ENCODE assay signal across 18 cellular contexts in the genomic region with DNA sequence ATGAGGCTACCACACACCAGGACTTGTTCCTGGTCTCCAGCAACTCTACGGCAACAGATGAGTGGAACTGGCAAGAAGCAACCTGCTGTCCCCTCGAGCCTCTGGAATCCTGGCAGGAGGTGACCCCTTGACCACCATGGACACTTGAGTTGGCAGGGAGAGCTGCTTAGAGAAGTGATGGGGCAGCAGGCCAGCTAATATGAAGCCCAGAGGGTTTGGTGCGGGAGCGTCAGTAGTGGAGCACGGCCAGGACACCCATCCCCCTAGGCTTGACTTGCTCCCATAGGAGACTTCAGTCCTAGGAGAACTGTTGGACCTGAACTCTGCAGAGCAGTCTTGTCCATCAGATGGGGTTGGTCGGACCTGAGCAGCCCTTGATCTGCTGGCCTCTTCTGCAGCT. TPM values are rescaled to one million over a fixed set of nuclear protein-coding genes. Genes with fewer than 3 reads are reported as not detected.
A peak's percentile ranks its signal among the peaks of the same experiment; 100 is the strongest.
DNase-seq lines count a peak whose midpoint lies in the region; ATAC-seq, FAIRE-seq and TF ChIP-seq lines count a peak whose summit lies in the region.
"Had no signal": no experiment of that assay in that cellular context is flagged by ENCODE, and none has a peak within 500 bp of the region (broad histone marks: within the 10 kb centered on the region; RNA-seq: fewer than 3 reads in every experiment).

No MANE protein-coding gene starts in this region.

- no peak for TF ChIP-seq POLR2A in HepG2 (IDR thresholded peaks at IDR 0.05; ENCODE audit: insufficient read depth in 1 of 2, low read depth in 2 of 2, low read length in 2 of 2)
- no peak for TF ChIP-seq POLR2A in right lobe of liver (IDR thresholded peaks at IDR 0.05)
- TF ChIP-seq POLR2A in testis (IDR thresholded peaks at IDR 0.05), result no peak

- no peaks in the 10 kb centered on the region; a peak in 1 of 5 replicates for H3K27me3 ChIP-seq in HepG2 (ENCODE audit: control insufficient read depth in 1 of 2, insufficient read depth in 2 of 2, low read length in 2 of 2)
- H3K27me3 ChIP-seq in right lobe of liver, result no peaks in the 10 kb centered on the region
- no peaks in the 10 kb centered on the region for H3K27me3 ChIP-seq in neural progenitor cell
- no peaks in the 10 kb centered on the region for H3K27me3 ChIP-seq in testis

- no peaks in the 10 kb centered on the region for H3K36me3 Mint-ChIP-seq in neural progenitor cell

- intact Hi-C loops in HepG2 (cut with micrococcal nuclease; ENCODE audit: unreplicated experiment), result no loop called here
- intact Hi-C loops in right lobe of liver (cut with DNase I), result no loop called here
- intact Hi-C loops in testis (cut with DNase I; ENCODE audit: low total_unique reads), result no loop called here

- H3K9me3 Mint-ChIP-seq in neural progenitor cell, result peaks cover 3% of the 10 kb centered on the region
- H3K9me3 Mint-ChIP-seq: CD4-positive, alpha-beta T cell had no signal

- peaks cover 3% of the 10 kb centered on the region for H3K4me1 Mint-ChIP-seq in neural progenitor cell

- POLR2A ChIA-PET in HepG2 (lab: Yijun Ruan, JAX), result no interaction called here

- H3K9me3 ChIP-seq in HepG2 (ENCODE audit: low read length), result no peaks in the 10 kb centered on the region
- H3K9me3 ChIP-seq in right lobe of liver, result no peaks in the 10 kb centered on the region
- H3K9me3 ChIP-seq in neural progenitor cell (ENCODE audit: low read depth), result no peaks in the 10 kb centered on the region
- H3K9me3 ChIP-seq in testis, result no peaks in the 10 kb centered on the region
- H3K9me3 ChIP-seq: A549, Caco-2 had no signal

- H3K79me2 ChIP-seq in HepG2 (ENCODE audit: insufficient read depth, low read length), result no peaks in the 10 kb centered on the region
- H3K79me2 ChIP-seq in neural progenitor cell (ENCODE audit: low read depth), result no peaks in the 10 kb centered on the region

- in situ Hi-C loops in HepG2 (cut with HindIII; ENCODE audit: extremely low pct_ligation_motif_present, low pct_unique_long_range_greater_than_20kb), result no loop called here

- H2AFZ ChIP-seq in HepG2 (ENCODE audit: low read length) (no peak overlapping the region), neural progenitor cell (replicated peaks) (peak overlapping the region; percentile 50)

- H3K4me1 ChIP-seq in HepG2 (ENCODE audit: insufficient read depth, low read length), result no peaks in the 10 kb centered on the region
- H3K4me1 ChIP-seq in right lobe of liver, result no peaks in the 10 kb centered on the region
- no peaks in the 10 kb centered on the region for H3K4me1 ChIP-seq in neural progenitor cell
- H3K4me1 ChIP-seq in testis, result peaks cover 15% of the 10 kb centered on the region
- H3K4me1 ChIP-seq: A549, Caco-2 had no signal

- TF ChIP-seq CTCF in HepG2 (CRISPR knock-in tag; IDR thresholded peaks at IDR 0.05) (no peak), right lobe of liver (IDR thresholded peaks at IDR 0.05) (no peak), neural progenitor cell (IDR thresholded peaks at IDR 0.05) (no peak), testis (IDR thresholded peaks at IDR 0.05) (no peak)

- H3K27ac Mint-ChIP-seq in neural progenitor cell, result peak overlapping the region; percentile 3
- H3K27ac Mint-ChIP-seq: CD4-positive, alpha-beta T cell; H9 had no signal

- H3K4me3 ChIP-seq in HepG2 (replicated peaks in 1 of 3; ENCODE audit: insufficient read depth in 1 of 3, low read depth in 2 of 3, low read length in 3 of 3), result no peak overlapping the region
- no peak overlapping the region for H3K4me3 ChIP-seq in right lobe of liver
- no peak overlapping the region for H3K4me3 ChIP-seq in neural progenitor cell
- no peak overlapping the region for H3K4me3 ChIP-seq in testis
- H3K4me3 ChIP-seq: A549 had no signal

- H3K4me2 ChIP-seq in HepG2 (ENCODE audit: low read depth, low read length) (no peak overlapping the region), neural progenitor cell (no peak overlapping the region)
- H3K4me2 ChIP-seq: A549 had no signal

- H3K27me3 Mint-ChIP-seq in neural progenitor cell (ENCODE audit: insufficient read depth, low read depth), result no peaks in the 10 kb centered on the region

- no TSS peak for BruUV-seq in HepG2 (replicated peaks; lab: Mats Ljungman, UMichigan)

- H4K20me1 ChIP-seq in HepG2 (ENCODE audit: insufficient read depth, low read length), result no peaks in the 10 kb centered on the region
- no peaks in the 10 kb centered on the region for H4K20me1 ChIP-seq in neural progenitor cell (ENCODE audit: low read depth)

- FAIRE-seq in HepG2 (lab: Jason Lieb, UNC), result no peak
- FAIRE-seq: A549, D721Med had no signal

- H3K27ac ChIP-seq in HepG2 (ENCODE audit: extremely low read length, insufficient read depth, low read length) (no peak overlapping the region), right lobe of liver (no peak overlapping the region), neural progenitor cell (no peak overlapping the region), testis (peak overlapping the region; percentile 32 to 68)
- H3K27ac ChIP-seq: 22Rv1, A549, C4-2B had no signal

- no peak overlapping the region for H3K9ac ChIP-seq in HepG2 (ENCODE audit: insufficient read depth, low read depth, low read length)
- no peak overlapping the region for H3K9ac ChIP-seq in neural progenitor cell

- H3K4me3 Mint-ChIP-seq in neural progenitor cell, result no peak overlapping the region
- H3K4me3 Mint-ChIP-seq: CD4-positive, alpha-beta T cell; H9 had no signal

- CTCF ChIA-PET in HepG2 (lab: Yijun Ruan, JAX; ENCODE audit: low intra/inter-chr PET ratio, low total read pairs), result no interaction called here

- DNase-seq in HepG2 (ENCODE audit: low spot score) (no peak), right lobe of liver (no peak), neural progenitor cell (ENCODE audit: low spot score) (no peak), testis (no peak), SIG-M5 treated with dmso at 0.1 percent for 504 hours (lab: John Stamatoyannopoulos, UW; ENCODE audit: unreplicated experiment) (no peak), DMS79 (lab: John Stamatoyannopoulos, UW) (no peak), NCI-H1694 treated with DMSO at 0.1 percent for 48 hours (lab: John Stamatoyannopoulos, UW) (no peak), NCI-H524 treated with DMSO at 0.1 percent for 48 hours (lab: John Stamatoyannopoulos, UW) (no peak)
- DNase-seq: AML-193; Caco-2; CD4-positive, alpha-beta T cell; GF-D8; GOT3; H9 had no signal

- H3F3A ChIP-seq in neural progenitor cell (ENCODE audit: low read depth), result no peaks in the 10 kb centered on the region

- H3K36me3 ChIP-seq in HepG2 (replicated peaks in 1 of 2; ENCODE audit: control insufficient read depth in 1 of 2, insufficient read depth in 2 of 2, low read length in 2 of 2), result no peaks in the 10 kb centered on the region
- no peaks in the 10 kb centered on the region for H3K36me3 ChIP-seq in right lobe of liver
- no peaks in the 10 kb centered on the region for H3K36me3 ChIP-seq in neural progenitor cell
- no peaks in the 10 kb centered on the region for H3K36me3 ChIP-seq in testis (ENCODE audit: low read depth, missing control alignments)

- 14% methylated on average over 3 of the region's 6 CpGs for WGBS in HepG2 (ENCODE audit: low lambda C conversion rate)
- 46% methylated on average over 2 of the region's 6 CpGs for WGBS in right lobe of liver (ENCODE audit: insufficient coverage, low coverage, low lambda C conversion rate, missing lambda C conversion rate)
- WGBS in testis, 2 donors, result 56 to 67% methylated on average over 5 to 6 of the region's 6 CpGs

- ATAC-seq in HepG2 (peak; percentile 45; the same call in 2 of the 3 replicates), right lobe of liver (no peak)
- ATAC-seq: A549 had no signal

- no peak for TF ChIP-seq RAD21 in HepG2 (CRISPR knock-in tag; IDR thresholded peaks at IDR 0.05)

- TF ChIP-seq EP300 in HepG2 (IDR thresholded peaks at IDR 0.05; ENCODE audit: low read depth in 2 of 2, low read length in 2 of 2), result no peak
- no peak for TF ChIP-seq EP300 in HepG2 (CRISPR knock-in tag; IDR thresholded peaks at IDR 0.05; ENCODE audit: borderline replicate concordance)

TF ChIP-seq in HepG2, 621 proteins besides CTCF, POLR2A, EP300 and RAD21 (continues in another document):
- no peak for TF ChIP-seq ZNF496 (CRISPR knock-in tag; IDR thresholded peaks at IDR 0.05; ENCODE audit: insufficient replicate concordance)
- TF ChIP-seq JDP2 (CRISPR knock-in tag; IDR thresholded peaks at IDR 0.05; ENCODE audit: borderline replicate concordance), result no peak
- TF ChIP-seq ZFYVE20 (CRISPR knock-in tag; IDR thresholded peaks at IDR 0.05; ENCODE audit: borderline replicate concordance, low read depth), result no peak
- TF ChIP-seq ESRRA (CRISPR knock-in tag; IDR thresholded peaks at IDR 0.05; ENCODE audit: low read depth), result no peak

RNA-seq across cellular contexts. Expression of gene CTH, which starts 56.5 kb away (rescaled TPM):
- total RNA-seq in HepG2 (2016; rRNA removed; fragmentation: Illumina TruSeq; extraction: Trizol) (8.7 and 12.4 TPM in 2 replicates), right lobe of liver (10 to 100 TPM; 32.3 to 85.7 (median 49.0) TPM), neural progenitor cell (ENCODE audit: low replicate concordance) (16.0 and 18.6 TPM in 2 replicates), testis (10 to 100 TPM in 1 of 2 donors, 1 to 10 TPM in 1; 10.0 to 14.0 TPM)
- 1.1 and 1.7 TPM in 2 replicates for total RNA-seq in HepG2 (2016; cell fraction: cytosol; rRNA removed; fragmentation: Illumina TruSeq; extraction: Trizol; ENCODE audit: low read depth)
- total RNA-seq in HepG2 (2016; cell fraction: insoluble cytoplasmic fraction; rRNA removed; fragmentation: Illumina TruSeq; extraction: Trizol), result 9.9 and 12.2 TPM in 2 replicates
- 2.9 and 3.5 TPM in 2 replicates for total RNA-seq in HepG2 (2016; cell fraction: membrane; rRNA removed; fragmentation: Illumina TruSeq; extraction: Trizol)
- 8.8 and 11.7 TPM in 2 replicates for total RNA-seq in HepG2 (2016; cell fraction: nucleus; rRNA removed; fragmentation: Illumina TruSeq; extraction: Trizol)
- polyA plus RNA-seq in HepG2 (2011; rRNA removed) (15.7 and 19.7 TPM in 2 replicates), testis (ENCODE audit: insufficient read depth, low read depth, low replicate concordance) (8.9 TPM)
- 18.3 and 19.4 TPM in 2 replicates for polyA plus RNA-seq in HepG2 (2011; cell fraction: cytosol; rRNA removed)
- polyA plus RNA-seq in HepG2 (2011; cell fraction: nucleus; rRNA removed), result 10.9 and 15.1 TPM in 2 replicates
- 18.2 and 26.6 TPM in 2 replicates for polyA plus RNA-seq in HepG2 (2012)
- polyA plus RNA-seq in HepG2 (2016; cell fraction: cytosol; fragmentation: Illumina TruSeq; extraction: Trizol; ENCODE audit: low read depth), result 0.96 and 1.1 TPM in 2 replicates
- 14.7 and 15.0 TPM in 2 replicates for polyA plus RNA-seq in HepG2 (2016; cell fraction: insoluble cytoplasmic fraction; fragmentation: Illumina TruSeq; extraction: Trizol; ENCODE audit: low read depth)
- 1.5 and 2.0 TPM in 2 replicates for polyA plus RNA-seq in HepG2 (2016; cell fraction: membrane; fragmentation: Illumina TruSeq; extraction: Trizol; ENCODE audit: low read depth)
- 10.0 and 12.8 TPM in 2 replicates for polyA plus RNA-seq in HepG2 (2016; cell fraction: nucleus; fragmentation: Illumina TruSeq; extraction: Trizol; ENCODE audit: insufficient read depth, low read depth)
- polyA minus RNA-seq in HepG2 (2011; rRNA and poly(A)+ RNA removed; ENCODE audit: low replicate concordance), result 33.7 and 40.4 TPM in 2 replicates
- 13.9 and 16.7 TPM in 2 replicates for polyA minus RNA-seq in HepG2 (2011; cell fraction: cytosol; rRNA and poly(A)+ RNA removed)
- 24.0 and 32.6 TPM in 2 replicates for polyA minus RNA-seq in HepG2 (2011; cell fraction: nucleus; rRNA and poly(A)+ RNA removed)

Comparison
In these comparisons a context has a peak if more than half of its experiments do, and no peak if none do; other contexts are left out.
1. H3K27ac ChIP-seq: peak in testis (2 of 2); none in HepG2 (single experiment), right lobe of liver (0 of 3) and neural progenitor cell (single experiment).